1 cellular context compared by ENCODE assay signal in the genomic region with DNA sequence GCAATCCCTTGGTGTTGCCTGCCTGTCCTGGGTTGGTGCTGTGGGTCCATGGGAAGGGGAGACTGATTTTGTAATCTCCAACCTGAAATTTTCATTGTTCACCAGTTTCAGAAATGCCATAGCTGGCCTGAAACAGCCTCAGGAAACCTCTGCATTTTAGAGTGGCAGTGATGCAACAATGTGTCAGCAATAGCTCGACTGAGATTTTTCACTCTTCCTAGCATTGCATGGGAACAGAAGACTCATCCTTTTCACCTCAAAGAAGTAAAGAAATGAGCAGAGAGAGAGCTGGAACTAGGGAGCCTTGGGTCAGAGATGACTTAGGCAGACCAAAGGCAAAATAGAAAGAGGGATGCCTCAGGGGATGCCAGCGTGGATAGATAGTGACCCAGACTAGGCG.
TF ChIP-seq lines count a peak whose summit lies in the region.

No MANE protein-coding gene starts in this region.

TF ChIP-seq in IMR-90, 13 proteins besides CTCF, POLR2A, EP300 and RAD21 (continued from another document):
- TF ChIP-seq, protein P1, sequence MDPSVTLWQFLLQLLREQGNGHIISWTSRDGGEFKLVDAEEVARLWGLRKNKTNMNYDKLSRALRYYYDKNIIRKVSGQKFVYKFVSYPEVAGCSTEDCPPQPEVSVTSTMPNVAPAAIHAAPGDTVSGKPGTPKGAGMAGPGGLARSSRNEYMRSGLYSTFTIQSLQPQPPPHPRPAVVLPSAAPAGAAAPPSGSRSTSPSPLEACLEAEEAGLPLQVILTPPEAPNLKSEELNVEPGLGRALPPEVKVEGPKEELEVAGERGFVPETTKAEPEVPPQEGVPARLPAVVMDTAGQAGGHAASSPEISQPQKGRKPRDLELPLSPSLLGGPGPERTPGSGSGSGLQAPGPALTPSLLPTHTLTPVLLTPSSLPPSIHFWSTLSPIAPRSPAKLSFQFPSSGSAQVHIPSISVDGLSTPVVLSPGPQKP (IDR thresholded peaks at IDR 0.05; ENCODE audit: borderline replicate concordance, low read depth, low read length), result no peak
- TF ChIP-seq NFE2L2 (IDR thresholded peaks at IDR 0.05; ENCODE audit: low read depth, low read length), result peak; percentile 32; the same call in 1 of the 2 replicates
